Comparison of ENCODE assay signal across 8 cellular contexts in genomic region chr10:113681533-113682470, GRCh38. TPM values are rescaled to one million over a fixed set of nuclear protein-coding genes. Genes with fewer than 3 reads are reported as not detected.
DNase-seq lines count a peak whose midpoint lies in the region; ATAC-seq, FAIRE-seq and TF ChIP-seq lines count a peak whose summit lies in the region.
"Had no signal": no experiment of that assay in that cellular context is flagged by ENCODE, and none has a peak within 500 bp of the region (broad histone marks: within the 10 kb centered on the region; RNA-seq: fewer than 3 reads in every experiment).

No MANE protein-coding gene starts in this region.

- TF ChIP-seq POLR2A in GM19099 (IDR thresholded peaks at IDR 0.05; ENCODE audit: extremely low read depth, insufficient read length, low read depth): peak; percentile 14

- H3K4me3 Mint-ChIP-seq in T-helper 17 cell: peak overlapping the region; percentile 98
- H3K4me3 Mint-ChIP-seq in natural killer cell treated with Interleukin-12 subunit alpha and Interleukin-12 subunit beta and Interleukin-15 and Interleukin-18, amount 100 ng/mL, for 72 hours: peak overlapping the region; percentile 98

- H3K27me3 Mint-ChIP-seq in T-helper 17 cell: no peaks in the 10 kb centered on the region
- H3K27me3 Mint-ChIP-seq in natural killer cell treated with Interleukin-12 subunit alpha and Interleukin-12 subunit beta and Interleukin-15 and Interleukin-18, amount 100 ng/mL, for 72 hours: no peaks in the 10 kb centered on the region

- ATAC-seq in HG02840 (IDR thresholded peaks at IDR 0.05; ENCODE audit: low FRiP score, unreplicated experiment): peak; percentile 47
- peak; percentile 55 for ATAC-seq in T-helper 17 cell
- peak; percentile 57 to 67 for ATAC-seq in natural killer cell treated with Interleukin-12 subunit alpha and Interleukin-12 subunit beta and Interleukin-15 and Interleukin-18, amount 100 ng/mL, for 72 hours

- H3K9me3 Mint-ChIP-seq in natural killer cell treated with Interleukin-12 subunit alpha and Interleukin-12 subunit beta and Interleukin-15 and Interleukin-18, amount 100 ng/mL, for 72 hours: peaks cover 7% of the 10 kb centered on the region

- peaks cover 34% of the 10 kb centered on the region for H3K4me1 Mint-ChIP-seq in T-helper 17 cell
- H3K4me1 Mint-ChIP-seq in natural killer cell treated with Interleukin-12 subunit alpha and Interleukin-12 subunit beta and Interleukin-15 and Interleukin-18, amount 100 ng/mL, for 72 hours (ENCODE audit: low read depth in 2 of 2): peaks cover 58 to 67% of the 10 kb centered on the region in 2 donors

- H3K9me3 ChIP-seq in T-helper 17 cell (ENCODE audit: control insufficient read depth, low read length, poor library complexity, severe bottlenecking): no peaks in the 10 kb centered on the region

- FAIRE-seq in RCC 7860 (lab: Jason Lieb, UNC): no peak

- DNase-seq in T-helper 17 cell (no peak), HPDE6-E6E7 (ENCODE audit: extremely low spot score) (no peak), RCC 7860 (ENCODE audit: low spot score) (no peak), NCI-H2196 (lab: John Stamatoyannopoulos, UW; ENCODE audit: unreplicated experiment) (no peak)
- no peak for DNase-seq in natural killer cell treated with Interleukin-12 subunit alpha and Interleukin-12 subunit beta and Interleukin-15 and Interleukin-18, amount 100 ng/mL, for 72 hours (ENCODE audit: low spot score)

- H3K27ac Mint-ChIP-seq in T-helper 17 cell: peak overlapping the region; percentile 98
- H3K27ac Mint-ChIP-seq in natural killer cell treated with Interleukin-12 subunit alpha and Interleukin-12 subunit beta and Interleukin-15 and Interleukin-18, amount 100 ng/mL, for 72 hours: peak overlapping the region; percentile 96 to 97

- no peaks in the 10 kb centered on the region for H3K36me3 Mint-ChIP-seq in T-helper 17 cell (ENCODE audit: low read depth)
- peaks cover 36% of the 10 kb centered on the region for H3K36me3 Mint-ChIP-seq in natural killer cell treated with Interleukin-12 subunit alpha and Interleukin-12 subunit beta and Interleukin-15 and Interleukin-18, amount 100 ng/mL, for 72 hours

RNA-seq across cellular contexts. Expression of gene CASP7, which starts 2.1 kb away (rescaled TPM):
- 10 to 100 TPM; 12.7 to 14.2 TPM for total RNA-seq in T-helper 17 cell
- 10 to 100 TPM; 31.2 to 45.8 TPM for total RNA-seq in natural killer cell treated with Interleukin-12 subunit alpha and Interleukin-12 subunit beta and Interleukin-15 and Interleukin-18, amount 100 ng/mL, for 72 hours

RNA-seq across cellular contexts. Expression of gene NRAP, which starts 18.0 kb away (rescaled TPM):
- not detected for total RNA-seq in T-helper 17 cell
- not detected for total RNA-seq in natural killer cell treated with Interleukin-12 subunit alpha and Interleukin-12 subunit beta and Interleukin-15 and Interleukin-18, amount 100 ng/mL, for 72 hours
- total RNA-seq: T-helper 2 cell treated with Interferon-gamma antibody and Interleukin-4, amounts not matched to agents 100 ng/mL and 5 ng/mL, for 36 hours had no signal
